ENCODE assay signal across 1 cellular context in genomic region chr1:19209990-19210771, GRCh38.
TF ChIP-seq lines count a peak whose summit lies in the region.

Gene UBR4 (minus strand): TSS chr1:19210266. CDS start chr1:19210248, 18 bp downstream.

TF ChIP-seq in K562, 482 proteins besides CTCF, POLR2A, EP300 and RAD21 (continued from another document and continues in another):
- peak; percentile 53 to 91 for TF ChIP-seq MNT (conservative IDR thresholded peaks at IDR 0.05)
- TF ChIP-seq SUPT5H (IDR thresholded peaks at IDR 0.05), result peak; percentile 95
- TF ChIP-seq ZSCAN29 (IDR thresholded peaks at IDR 0.05), result peak; percentile 65; the same call in 1 of the 2 replicates
- TF ChIP-seq SRSF1 (IDR thresholded peaks at IDR 0.05; ENCODE audit: low read depth, low read length), result 0 out of 2 replicates have a peak, but pooled peaks have one; percentile 66
- no peak for TF ChIP-seq TRIM25 (IDR thresholded peaks at IDR 0.05; ENCODE audit: borderline replicate concordance)
- peak; percentile 99 for TF ChIP-seq E2F6 (IDR thresholded peaks at IDR 0.05; ENCODE audit: borderline replicate concordance in 1 of 2, extremely low read depth in 1 of 2, insufficient read depth in 1 of 2, insufficient read length in 1 of 2, low read depth in 1 of 2, low read length in 1 of 2, poor library complexity in 1 of 2, severe bottlenecking in 1 of 2)
- peak; percentile 97 for TF ChIP-seq MAX (CRISPR knock-in tag; IDR thresholded peaks at IDR 0.05)
- peak; percentile 93; the same call in 1 of the 2 replicates for TF ChIP-seq FOXP1 (CRISPR knock-in tag; IDR thresholded peaks at IDR 0.05)
- TF ChIP-seq MEIS2 (IDR thresholded peaks at IDR 0.05; ENCODE audit: partially characterized antibody), result peak; percentile 64
- no peak for TF ChIP-seq MAFF (IDR thresholded peaks at IDR 0.05; ENCODE audit: low read length)
- peak; percentile 63; the same call in 1 of the 2 replicates for TF ChIP-seq ZNF609 (CRISPR knock-in tag; IDR thresholded peaks at IDR 0.05; ENCODE audit: borderline replicate concordance)
- TF ChIP-seq REST (CRISPR knock-in tag; IDR thresholded peaks at IDR 0.05; ENCODE audit: low read depth), result peak; percentile 24; the same call in 1 of the 2 replicates
- TF ChIP-seq HDAC3 (IDR thresholded peaks at IDR 0.05; ENCODE audit: borderline replicate concordance, partially characterized antibody), result no peak
- peak; percentile 35; the same call in 1 of the 2 replicates for TF ChIP-seq PYGO2 (tag; IDR thresholded peaks at IDR 0.05)
- TF ChIP-seq ZNF589 (CRISPR knock-in tag; IDR thresholded peaks at IDR 0.05; ENCODE audit: low read depth), result 0 out of 2 replicates have a peak, but pooled peaks have one; percentile 6
- TF ChIP-seq ESRRB (CRISPR knock-in tag; IDR thresholded peaks at IDR 0.05; ENCODE audit: borderline replicate concordance), result no peak
- 0 out of 2 replicates have a peak, but pooled peaks have one; percentile 55 for TF ChIP-seq TCF7 (IDR thresholded peaks at IDR 0.05; ENCODE audit: borderline replicate concordance)
- no peak for TF ChIP-seq ZNF282 (CRISPR knock-in tag; IDR thresholded peaks at IDR 0.05)
- no peak for TF ChIP-seq ZNF444 (CRISPR knock-in tag; IDR thresholded peaks at IDR 0.05)
- no peak for TF ChIP-seq ZNF764 (CRISPR knock-in tag; IDR thresholded peaks at IDR 0.05; ENCODE audit: low read depth)
- peak; percentile 88; the same call in 1 of the 2 replicates for TF ChIP-seq STAT6 (CRISPR knock-in tag; IDR thresholded peaks at IDR 0.05)
- TF ChIP-seq NBN (IDR thresholded peaks at IDR 0.05; ENCODE audit: low read depth), result peak; percentile 94
- peak; percentile 96 for TF ChIP-seq C11orf30 (IDR thresholded peaks at IDR 0.05; ENCODE audit: low read depth)
- no peak for TF ChIP-seq KDM2B (CRISPR knock-in tag; IDR thresholded peaks at IDR 0.05)
- TF ChIP-seq HNRNPL (IDR thresholded peaks at IDR 0.05; ENCODE audit: low read depth, low read length), result peak; percentile 54
- peak; percentile 95 for TF ChIP-seq HNRNPLL (IDR thresholded peaks at IDR 0.05; ENCODE audit: low read depth, low read length, poor library complexity, severe bottlenecking)
- TF ChIP-seq TBP (optimal IDR thresholded peaks at IDR 0.05; ENCODE audit: low read depth, low read length), result peak; percentile 93
- TF ChIP-seq FIP1L1 (IDR thresholded peaks at IDR 0.05; ENCODE audit: low read depth, low read length, poor library complexity, severe bottlenecking), result peak; percentile 95
- peak; percentile 91 for TF ChIP-seq IRF9 (tag; IDR thresholded peaks at IDR 0.05)
- TF ChIP-seq TEAD4 (IDR thresholded peaks at IDR 0.05; ENCODE audit: low read length), result 0 out of 2 replicates have a peak, but pooled peaks have one; percentile 4
- no peak; the same call in 1 of the 2 replicates for TF ChIP-seq TEAD4 (CRISPR knock-in tag; IDR thresholded peaks at IDR 0.05; ENCODE audit: borderline replicate concordance)
- TF ChIP-seq PHF8 (IDR thresholded peaks at IDR 0.05; ENCODE audit: borderline replicate concordance, low read length), result peak; percentile 94
- TF ChIP-seq ESRRA (IDR thresholded peaks at IDR 0.05; ENCODE audit: borderline replicate concordance, low read depth), result peak; percentile 99
- peak; percentile 58 for TF ChIP-seq ELF2 (CRISPR knock-in tag; IDR thresholded peaks at IDR 0.05)
- TF ChIP-seq PRMT5 (CRISPR knock-in tag; IDR thresholded peaks at IDR 0.05), result no peak
- peak; percentile 91 for TF ChIP-seq PCBP1 (IDR thresholded peaks at IDR 0.05; ENCODE audit: low read depth, low read length, poor library complexity, severe bottlenecking)
- no peak for TF ChIP-seq ZNF717 (CRISPR knock-in tag; IDR thresholded peaks at IDR 0.05)
- no peak for TF ChIP-seq PBX2 (CRISPR knock-in tag; IDR thresholded peaks at IDR 0.05; ENCODE audit: low read depth)
- TF ChIP-seq PBX2 (tag; conservative IDR thresholded peaks at IDR 0.05; ENCODE audit: low read depth), result no peak
